In genomic region chr10:95728535-95728934, GRCh38 we compare ENCODE assay signal across 15 cellular contexts. TPM values are rescaled to one million over a fixed set of nuclear protein-coding genes. Genes with fewer than 3 reads are reported as not detected.
A peak's percentile ranks its signal among the peaks of the same experiment; 100 is the strongest.
DNase-seq lines count a peak whose midpoint lies in the region; ATAC-seq and TF ChIP-seq lines count a peak whose summit lies in the region.
"Had no signal": no experiment of that assay in that cellular context is flagged by ENCODE, and none has a peak within 500 bp of the region (broad histone marks: within the 10 kb centered on the region; RNA-seq: fewer than 3 reads in every experiment).

No MANE protein-coding gene starts in this region.

- TF ChIP-seq CTCF in GM13977 (IDR thresholded peaks at IDR 0.05; ENCODE audit: extremely low read depth, insufficient read depth, missing control alignments), result peak; percentile 28
- TF ChIP-seq CTCF in chondrocyte (IDR thresholded peaks at IDR 0.05), result peak; percentile 13

- DNase-seq in GM13977 (ENCODE audit: low spot score) (no peak), NAMALWA (ENCODE audit: low spot score) (peak; percentile 11), chondrocyte (ENCODE audit: low spot score) (no peak), memory B cell (ENCODE audit: low spot score in 2 of 2) (no peak), superior temporal gyrus (ENCODE audit: extremely low spot score) (no peak), MG63 (no peak)
- DNase-seq: activated B cell treated with CpG ODN at 0.5 μM for 24 hours; activated CD8-positive, alpha-beta memory T cell treated with anti-CD3 and anti-CD28 coated beads, Interleukin-2, amount 50 U/mL, for 48 hours; CD4-positive, alpha-beta memory T cell; glutamatergic neuron; NCI-H345 had no signal

- no peak overlapping the region for H3K4me3 ChIP-seq in MG63
- H3K4me3 ChIP-seq: tibial nerve had no signal

- peaks cover 5% of the 10 kb centered on the region for H3K27me3 Mint-ChIP-seq in chondrocyte (ENCODE audit: low read depth)
- no peaks in the 10 kb centered on the region for H3K27me3 Mint-ChIP-seq in memory B cell
- H3K27me3 Mint-ChIP-seq: activated B cell treated with CpG ODN at 0.5 μM for 24 hours had no signal

- H3K36me3 Mint-ChIP-seq in chondrocyte (ENCODE audit: low read depth) (peaks cover 4% of the 10 kb centered on the region), memory B cell (peaks cover 2% of the 10 kb centered on the region)

- no peaks in the 10 kb centered on the region for H3K36me3 ChIP-seq in MG63
- H3K36me3 ChIP-seq: tibial nerve had no signal

- H3K9me3 ChIP-seq in MG63, result no peaks in the 10 kb centered on the region

- H3K27me3 ChIP-seq in MG63, result peaks cover 6% of the 10 kb centered on the region; the same call in 1 of the 2 replicates
- H3K27me3 ChIP-seq: tibial nerve had no signal

- peaks cover 25% of the 10 kb centered on the region for H3K9me3 Mint-ChIP-seq in chondrocyte (ENCODE audit: low read depth)
- peaks cover 5% of the 10 kb centered on the region for H3K9me3 Mint-ChIP-seq in memory B cell

- ATAC-seq in memory B cell (ENCODE audit: low read depth) (peak; percentile 44), HG02571 (IDR thresholded peaks at IDR 0.05; ENCODE audit: unreplicated experiment) (no peak), GM21367 (IDR thresholded peaks at IDR 0.05; ENCODE audit: unreplicated experiment) (no peak)

- H3K4me3 Mint-ChIP-seq in chondrocyte (ENCODE audit: unreplicated experiment), result no peak overlapping the region
- no peak overlapping the region for H3K4me3 Mint-ChIP-seq in memory B cell
- H3K4me3 Mint-ChIP-seq: activated B cell treated with CpG ODN at 0.5 μM for 24 hours; CD4-positive, alpha-beta memory T cell; neural crest cell had no signal

- H3K4me1 Mint-ChIP-seq in chondrocyte (ENCODE audit: low read depth), result no peaks in the 10 kb centered on the region
- peaks cover 14% of the 10 kb centered on the region for H3K4me1 Mint-ChIP-seq in memory B cell
- H3K4me1 Mint-ChIP-seq: CD4-positive, alpha-beta memory T cell; neural crest cell had no signal

- in situ Hi-C loops in GM13977 (cut with MboI; ENCODE audit: low pct_unique_long_range_greater_than_20kb, low sequenced_read_pairs, unreplicated experiment), result no loop called here

- H3K27ac Mint-ChIP-seq in chondrocyte (ENCODE audit: unreplicated experiment) (no peak overlapping the region), memory B cell (no peak overlapping the region)
- H3K27ac Mint-ChIP-seq: CD4-positive, alpha-beta memory T cell had no signal

RNA-seq across cellular contexts. Expression of gene ENTPD1, which starts 27.4 kb away (rescaled TPM):
- total RNA-seq in chondrocyte, result 2.1 to 6.0 TPM (median 5.2 TPM) in 3 replicates
- total RNA-seq in MG63 (2014; rRNA removed; shearing (Covaris generic); ENCODE audit: low replicate concordance), result not detected in 2 replicates

RNA-seq across cellular contexts. Expression of gene TCTN3, which starts 34.8 kb away (rescaled TPM):
- 32.7 to 54.6 TPM (median 35.8 TPM) in 3 replicates for total RNA-seq in chondrocyte
- total RNA-seq in MG63 (2014; rRNA removed; shearing (Covaris generic); ENCODE audit: low replicate concordance), result 25.4 and 37.7 TPM in 2 replicates
